Comparison of ENCODE assay signal across 11 cellular contexts in genomic region chr7:18829518-18830252, GRCh38.
DNase-seq lines count a peak whose midpoint lies in the region; ATAC-seq lines count a peak whose summit lies in the region.
"Had no signal": no experiment of that assay in that cellular context is flagged by ENCODE, and none has a peak within 500 bp of the region (broad histone marks: within the 10 kb centered on the region; RNA-seq: fewer than 3 reads in every experiment).

No MANE protein-coding gene starts in this region.

- DNase-seq in H4 (ENCODE audit: low spot score): peak; percentile 48
- DNase-seq in OCI-M1 (lab: John Stamatoyannopoulos, UW): peak; percentile 9
- peak; percentile 94 for DNase-seq in fibroblast of peridontal ligament (ENCODE audit: extremely low read depth)
- DNase-seq in skeletal muscle cell (ENCODE audit: low read depth): peak; percentile 60
- no peak for DNase-seq in activated T-cell treated with anti-CD3 and anti-CD28 coated beads, Interleukin-2, amount 50 U/mL, for 4 hours
- no peak for DNase-seq in Right ventricle myocardium inferior (ENCODE audit: missing footprints)
- DNase-seq: activated CD4-positive, alpha-beta T cell treated with anti-CD3 and anti-CD28 coated beads for 36 hours; DND-41; NCI-H2227 treated with DMSO at 0.1 percent for 48 hours had no signal

- H3K9me3 Mint-ChIP-seq in activated T-cell treated with anti-CD3 and anti-CD28 coated beads, Interleukin-2, amount 50 U/mL, for 4 hours: no peaks in the 10 kb centered on the region

- ATAC-seq in GM21825 (IDR thresholded peaks at IDR 0.05; ENCODE audit: unreplicated experiment) (no peak), Right ventricle myocardium inferior (no peak), GM19328 (IDR thresholded peaks at IDR 0.05; ENCODE audit: unreplicated experiment) (no peak)
- ATAC-seq in activated T-cell treated with anti-CD3 and anti-CD28 coated beads, Interleukin-2, amount 50 U/mL, for 4 hours: no peak
- ATAC-seq: activated CD4-positive, alpha-beta T cell treated with anti-CD3 and anti-CD28 coated beads for 36 hours had no signal

- H3K4me3 ChIP-seq in skeletal muscle cell (ENCODE audit: low read depth, low read length): no peak overlapping the region

- no peaks in the 10 kb centered on the region for H3K36me3 Mint-ChIP-seq in activated T-cell treated with anti-CD3 and anti-CD28 coated beads, Interleukin-2, amount 50 U/mL, for 4 hours (ENCODE audit: insufficient read depth)

- intact Hi-C loops in Right ventricle myocardium inferior (cut with DNase I): no loop called here

- H3K27me3 Mint-ChIP-seq in activated T-cell treated with anti-CD3 and anti-CD28 coated beads, Interleukin-2, amount 50 U/mL, for 4 hours (ENCODE audit: low read depth): no peaks in the 10 kb centered on the region
- H3K27me3 Mint-ChIP-seq: activated CD4-positive, alpha-beta T cell treated with anti-CD3 and anti-CD28 coated beads for 36 hours had no signal

- H3K4me3 Mint-ChIP-seq in activated T-cell treated with anti-CD3 and anti-CD28 coated beads, Interleukin-2, amount 50 U/mL, for 4 hours: no peak overlapping the region
- H3K4me3 Mint-ChIP-seq: activated CD4-positive, alpha-beta T cell treated with anti-CD3 and anti-CD28 coated beads for 36 hours had no signal

- H3K4me1 Mint-ChIP-seq in activated T-cell treated with anti-CD3 and anti-CD28 coated beads, Interleukin-2, amount 50 U/mL, for 4 hours (ENCODE audit: low read depth): no peaks in the 10 kb centered on the region
- H3K4me1 Mint-ChIP-seq: activated CD4-positive, alpha-beta T cell treated with anti-CD3 and anti-CD28 coated beads for 36 hours had no signal

Comparison
In these comparisons a context has a peak if more than half of its experiments do, and no peak if none do; other contexts are left out.
1. DNase-seq: peak in H4 (single experiment), OCI-M1 (single experiment), fibroblast of peridontal ligament (single experiment) and skeletal muscle cell (single experiment); none in activated T-cell treated with anti-CD3 and anti-CD28 coated beads, Interleukin-2, amount 50 U/mL, for 4 hours (single experiment) and Right ventricle myocardium inferior (single experiment).